ENCODE assay signal across 8 cellular contexts in genomic region chr15:92383528-92384326, GRCh38. TPM values are rescaled to one million over a fixed set of nuclear protein-coding genes. Genes with fewer than 3 reads are reported as not detected.
DNase-seq lines count a peak whose midpoint lies in the region; ATAC-seq, FAIRE-seq and TF ChIP-seq lines count a peak whose summit lies in the region.

No MANE protein-coding gene starts in this region.

- no peak overlapping the region for H2AK5ac ChIP-seq in neuronal stem cell (ENCODE audit: low read depth, low read length)

- H4K8ac ChIP-seq in neuronal stem cell (ENCODE audit: low read depth, low read length), result no peak overlapping the region

- H3K27me3 ChIP-seq in K562 (ENCODE audit: control insufficient read depth in 2 of 2, insufficient read depth in 2 of 2, low read length in 2 of 2), result peaks cover 0 to 11% of the 10 kb centered on the region in 2 experiments; a peak in 3 of 5 replicates
- no peaks in the 10 kb centered on the region for H3K27me3 ChIP-seq in neuronal stem cell (ENCODE audit: control insufficient read depth in 3 of 3, insufficient read depth in 3 of 3, low read depth in 1 of 3, low read length in 3 of 3)

- ATAC-seq in HG03432 (IDR thresholded peaks at IDR 0.05; ENCODE audit: unreplicated experiment) (peak; percentile 45), K562 (peak; percentile 84), GM18520 (IDR thresholded peaks at IDR 0.05; ENCODE audit: unreplicated experiment) (no peak), GM19023 (IDR thresholded peaks at IDR 0.05; ENCODE audit: unreplicated experiment) (no peak)

- TF ChIP-seq RAD21 in K562 (CRISPR knock-in tag; conservative IDR thresholded peaks at IDR 0.05 in 1 of 2, IDR thresholded peaks at IDR 0.05 in 1 of 2), result peak; percentile 32 to 50

- H2BK120ac ChIP-seq in neuronal stem cell (ENCODE audit: low read depth, low read length), result no peak overlapping the region

- H3K36me3 ChIP-seq in K562 (ENCODE audit: control insufficient read depth, insufficient read depth, low read length) (no peaks in the 10 kb centered on the region), neuronal stem cell (replicated peaks in 1 of 2; ENCODE audit: control insufficient read depth in 2 of 2, insufficient read depth in 2 of 2, low read length in 2 of 2) (no peaks in the 10 kb centered on the region)

- peak; percentile 33 for DNase-seq in NCI-H748 (lab: John Stamatoyannopoulos, UW; ENCODE audit: unreplicated experiment)
- no peak for DNase-seq in NCI-H748 treated with DMSO at 0.1 percent for 48 hours (lab: John Stamatoyannopoulos, UW)
- peak; percentile 38 to 73 (median 68) for DNase-seq in K562 (ENCODE audit: extremely low read depth in 1 of 4, low spot score in 3 of 4)
- peak; percentile 27 for DNase-seq in neuronal stem cell (ENCODE audit: low spot score)
- no peak for DNase-seq in hypothalamus (lab: John Stamatoyannopoulos, UW)

- H3K4me2 ChIP-seq in K562 (ENCODE audit: insufficient read depth, low read length) (no peak overlapping the region), neuronal stem cell (ENCODE audit: insufficient read depth, low read length, poor library complexity, severe bottlenecking) (no peak overlapping the region)

- no peak for TF ChIP-seq EP300 in K562 (IDR thresholded peaks at IDR 0.05; ENCODE audit: low read length)

- TF ChIP-seq CTCF in K562 (IDR thresholded peaks at IDR 0.05 in 2 of 3, conservative IDR thresholded peaks at IDR 0.05 in 1 of 3; ENCODE audit: insufficient read depth in 2 of 3, low read depth in 1 of 3, low read length in 3 of 3), result peak; percentile 71 to 80 (median 71)

- H3K23ac ChIP-seq in neuronal stem cell (ENCODE audit: low read depth, low read length, poor library complexity), result no peak overlapping the region

- H2BK15ac ChIP-seq in neuronal stem cell (ENCODE audit: low read length), result no peak overlapping the region

- POLR2A ChIA-PET in K562 (lab: Yijun Ruan, JAX), result interaction anchor here (0.6 kb wide), 2 partner anchors 14 to 27 kb away, joined by 3 read pairs; no protein-coding TSS in a partner anchor

- no peaks in the 10 kb centered on the region for H3K4me1 ChIP-seq in K562 (replicated peaks in 1 of 2; ENCODE audit: control insufficient read depth in 2 of 2, insufficient read depth in 2 of 2, low read length in 2 of 2)
- H3K4me1 ChIP-seq in neuronal stem cell (ENCODE audit: control insufficient read depth in 2 of 2, insufficient read depth in 1 of 2, low read depth in 1 of 2, low read length in 2 of 2), result no peaks in the 10 kb centered on the region

- FAIRE-seq in K562 (lab: Jason Lieb, UNC), result peak; percentile 57

- no peak overlapping the region for H4K91ac ChIP-seq in neuronal stem cell (ENCODE audit: low read depth, low read length, poor library complexity)

- H3K14ac ChIP-seq in neuronal stem cell (ENCODE audit: low read length), result no peak overlapping the region

- H2BK5ac ChIP-seq in neuronal stem cell (ENCODE audit: low read length), result no peak overlapping the region

- BruUV-seq in K562 (replicated peaks; lab: Mats Ljungman, UMichigan), result no TSS peak

- no peak for TF ChIP-seq POLR2A in K562 (conservative IDR thresholded peaks at IDR 0.05)

- no peak overlapping the region for H3K27ac ChIP-seq in K562 (ENCODE audit: extremely low read depth, low read depth, low read length)
- no peak overlapping the region for H3K27ac ChIP-seq in neuronal stem cell (replicated peaks; ENCODE audit: low read length)

- H3K9me1 ChIP-seq in K562 (ENCODE audit: control insufficient read depth, insufficient read depth, low read length), result no peaks in the 10 kb centered on the region

- H3K9ac ChIP-seq in K562 (ENCODE audit: insufficient read depth in 1 of 2, low read depth in 2 of 2, low read length in 2 of 2), result no peak overlapping the region
- H3K9ac ChIP-seq in neuronal stem cell (ENCODE audit: low read depth, low read length, poor library complexity), result no peak overlapping the region

- no peak overlapping the region for H3K4ac ChIP-seq in neuronal stem cell (ENCODE audit: low read length)

- H3K18ac ChIP-seq in neuronal stem cell (ENCODE audit: low read length), result no peak overlapping the region

- no peak overlapping the region for H2BK12ac ChIP-seq in neuronal stem cell (ENCODE audit: low read length)

- intact Hi-C loops in K562 (cut with micrococcal nuclease), result loop anchor here (1.0 kb wide), 1 partner anchor 286 kb away; no protein-coding TSS in a partner anchor

- H2AFZ ChIP-seq in K562 (ENCODE audit: low read depth, low read length), result no peak overlapping the region
- H2AFZ ChIP-seq in neuronal stem cell (ENCODE audit: low read length), result no peak overlapping the region

- no peaks in the 10 kb centered on the region for H3K79me2 ChIP-seq in K562 (ENCODE audit: control insufficient read depth, insufficient read depth, low read length)

- H3K4me3 ChIP-seq in K562, result no peak overlapping the region
- no peak overlapping the region for H3K4me3 ChIP-seq in neuronal stem cell (ENCODE audit: low read length in 2 of 2)

- H4K20me1 ChIP-seq in K562 (replicated peaks; ENCODE audit: control insufficient read depth, insufficient read depth, low read length), result no peaks in the 10 kb centered on the region

- in situ Hi-C loops in K562 (cut with MboI), result loop anchor here (10.0 kb wide), 1 partner anchor 289 kb away; no protein-coding TSS in a partner anchor

- H3K79me1 ChIP-seq in neuronal stem cell (ENCODE audit: low read depth, low read length), result no peaks in the 10 kb centered on the region

- 1% methylated on average over 10 of the region's 10 CpGs for WGBS in K562 (ENCODE audit: insufficient coverage, low coverage, missing lambda C conversion rate)
- WGBS in neuronal stem cell (ENCODE audit: extremely low coverage in 2 of 2, insufficient read length in 2 of 2, insufficient replicate concordance in 1 of 2), 2 donors, result no CpG with 5 or more reads among the region's 10 CpGs

- CTCF ChIA-PET in K562 (lab: Yijun Ruan, JAX; ENCODE audit: low intra/inter-chr PET ratio), result interaction anchor here (0.9 kb wide), 1 partner anchor 286 kb away, joined by 4 read pairs; no protein-coding TSS in a partner anchor

- H3K9me3 ChIP-seq in K562 (replicated peaks; ENCODE audit: control insufficient read depth, insufficient read depth, low read depth, low read length) (no peaks in the 10 kb centered on the region), neuronal stem cell (replicated peaks in 1 of 2; ENCODE audit: control insufficient read depth in 2 of 2, insufficient read depth in 1 of 2, low read depth in 1 of 2, low read length in 2 of 2) (no peaks in the 10 kb centered on the region)

TF ChIP-seq in K562, 482 proteins besides CTCF, POLR2A, EP300 and RAD21 (continues in another document):
- TF ChIP-seq KLF16 (IDR thresholded peaks at IDR 0.05), result 0 out of 2 replicates have a peak, but pooled peaks have one; percentile 17
- TF ChIP-seq GABPB2 (CRISPR knock-in tag; conservative IDR thresholded peaks at IDR 0.05), result no peak
- TF ChIP-seq C11orf30 (IDR thresholded peaks at IDR 0.05; ENCODE audit: low read depth), result peak; percentile 82
- TF ChIP-seq ZNF280B (CRISPR knock-in tag; IDR thresholded peaks at IDR 0.05), result no peak
- TF ChIP-seq SMC3 (conservative IDR thresholded peaks at IDR 0.05; ENCODE audit: insufficient read depth, low read depth, low read length), result peak; percentile 65
- no peak for TF ChIP-seq NBN (IDR thresholded peaks at IDR 0.05; ENCODE audit: low read depth)
- peak; percentile 90 for TF ChIP-seq ZNF316 (IDR thresholded peaks at IDR 0.05)
- TF ChIP-seq ZNF507 (tag; conservative IDR thresholded peaks at IDR 0.05), result no peak
- TF ChIP-seq MAFG (tag; conservative IDR thresholded peaks at IDR 0.05), result peak; percentile 82
- TF ChIP-seq ZFP30 (CRISPR knock-in tag; IDR thresholded peaks at IDR 0.05; ENCODE audit: borderline replicate concordance), result no peak
- peak; percentile 78; the same call in 1 of the 2 replicates for TF ChIP-seq MAFK (IDR thresholded peaks at IDR 0.05; ENCODE audit: low read length)
- TF ChIP-seq ZNF57 (CRISPR knock-in tag; IDR thresholded peaks at IDR 0.05), result no peak
- TF ChIP-seq BRCA1 (IDR thresholded peaks at IDR 0.05), result no peak
- no peak for TF ChIP-seq BRCA1 (CRISPR knock-in tag; IDR thresholded peaks at IDR 0.05)
- peak; percentile 84 for TF ChIP-seq MAFF (IDR thresholded peaks at IDR 0.05; ENCODE audit: low read length)
- TF ChIP-seq ZBTB7A (IDR thresholded peaks at IDR 0.05; ENCODE audit: borderline replicate concordance, control insufficient read depth, low read depth, low read length), result no peak

RNA-seq across cellular contexts. Expression of gene ST8SIA2, which starts 10.0 kb away (rescaled TPM):
- not detected in 2 replicates for total RNA-seq in K562 (2011; cell fraction: chromatin; rRNA removed; ENCODE audit: low replicate concordance)
- total RNA-seq in K562 (2011; cell fraction: nucleolus; rRNA removed), result not detected in 2 replicates
- not detected in 2 replicates for total RNA-seq in K562 (2011; cell fraction: nucleoplasm; rRNA removed)
- not detected in 2 replicates for total RNA-seq in K562 (2014; rRNA removed)
- total RNA-seq in K562 (2014; rRNA removed; fragmentation: Illumina TruSeq; extraction: Trizol), result not detected in 2 replicates
- total RNA-seq in K562 (2015; rRNA removed; fragmentation: Illumina TruSeq; extraction: Trizol), result not detected in 2 replicates
- total RNA-seq in K562 (2021), result not detected in 2 replicates
- polyA plus RNA-seq in K562 (2011; rRNA removed), result not detected in 2 replicates
- not detected in 2 replicates for polyA plus RNA-seq in K562 (2011; cell fraction: cytosol; rRNA removed)
- not detected in 2 replicates for polyA plus RNA-seq in K562 (2011; cell fraction: nucleus; rRNA removed)
- polyA plus RNA-seq in K562 (2012), result not detected in 2 replicates
- not detected in 2 replicates for polyA plus RNA-seq in K562 (2014; fragmentation: Illumina TruSeq; extraction: Trizol)
- not detected for polyA plus RNA-seq in K562 (2014; fragmentation: Nextera tagmentation; extraction: Ambion mirVana)
- not detected in 2 replicates for polyA plus RNA-seq in K562 (2014; rRNA removed)
- polyA minus RNA-seq in K562 (2011; rRNA and poly(A)+ RNA removed), result not detected in 2 replicates
- polyA minus RNA-seq in K562 (2011; cell fraction: cytosol; rRNA and poly(A)+ RNA removed), result not detected in 2 replicates
- not detected in 2 replicates for polyA minus RNA-seq in K562 (2011; cell fraction: nucleus; rRNA and poly(A)+ RNA removed)
- polyA plus RNA-seq in neuronal stem cell (2013, experiment 1 of 2), result 10.1 TPM
- polyA plus RNA-seq in neuronal stem cell (2013, experiment 2 of 2), result 10.0 TPM

Comparison
In these comparisons a context has a peak if more than half of its experiments do, and no peak if none do; other contexts are left out.
1. DNase-seq: peak in NCI-H748 (single experiment), K562 (4 of 4) and neuronal stem cell (single experiment); none in NCI-H748 treated with DMSO at 0.1 percent for 48 hours (single experiment) and hypothalamus (0 of 51).
2. ATAC-seq: peak in HG03432 (single experiment) and K562 (single experiment); none in GM18520 (single experiment) and GM19023 (single experiment).